Comparison of ENCODE assay signal across 7 cellular contexts in genomic region chr14:37417151-37417550, GRCh38.
"Had no signal": no experiment of that assay in that cellular context is flagged by ENCODE, and none has a peak within 500 bp of the region (broad histone marks: within the 10 kb centered on the region; RNA-seq: fewer than 3 reads in every experiment).

No MANE protein-coding gene starts in this region.

- H2AFZ ChIP-seq: GM23338 had no signal

- DNase-seq: H9, HCEC 1CT, KG1 had no signal

- ATAC-seq: GM23338 had no signal

- H3K4me2 ChIP-seq: GM23338 had no signal

- FAIRE-seq: H1, H54, HTR-8/SVneo had no signal

- H3K4me3 ChIP-seq: GM23338 had no signal
